In the genomic region with DNA sequence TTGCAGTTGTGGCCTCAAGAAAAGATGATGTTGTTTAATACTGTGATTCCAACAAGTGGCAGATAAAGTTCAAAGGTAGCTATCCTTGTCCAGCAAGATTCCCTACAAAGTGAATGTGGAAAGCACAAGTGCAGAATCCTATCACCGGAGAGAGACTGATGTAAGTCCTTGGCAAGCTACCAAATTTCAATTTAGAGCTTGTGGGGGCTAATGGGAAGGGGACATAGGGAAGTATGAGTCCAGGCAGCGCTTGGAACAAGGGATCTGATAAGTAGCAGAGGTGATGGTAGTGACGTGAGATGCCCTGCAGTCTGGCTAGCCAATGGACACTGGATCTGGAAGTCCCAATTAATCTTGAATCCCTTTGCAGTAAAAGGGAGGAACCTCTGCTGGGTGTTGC, we compare ENCODE assay signal across 18 cellular contexts.
"Had no signal": no experiment of that assay in that cellular context is flagged by ENCODE, and none has a peak within 500 bp of the region (broad histone marks: within the 10 kb centered on the region; RNA-seq: fewer than 3 reads in every experiment).

No MANE protein-coding gene starts in this region.

- H3K27ac ChIP-seq: esophagus squamous epithelium, heart right ventricle, left ventricle myocardium inferior, prostate gland, right atrium auricular region, tibial artery had no signal

- H3K4me3 ChIP-seq: esophagus squamous epithelium, heart right ventricle, left ventricle myocardium inferior, prostate gland, right atrium auricular region, tibial artery had no signal

- ATAC-seq: activated CD8-positive, alpha-beta memory T cell treated with anti-CD3 and anti-CD28 coated beads, Interleukin-2, amount 10 ng/mL, durations not matched to agents 7 days and 5 days; effector memory CD8-positive, alpha-beta T cell; heart right ventricle had no signal

- H3K27me3 ChIP-seq: esophagus squamous epithelium, heart right ventricle, right atrium auricular region, tibial artery had no signal

- H3K4me1 ChIP-seq: esophagus squamous epithelium, prostate gland, right atrium auricular region, tibial artery had no signal

- DNase-seq: activated CD4-positive, alpha-beta memory T cell treated with anti-CD3 and anti-CD28 coated beads, Interleukin-2, amount 10 ng/mL, durations not matched to agents 7 days and 5 days; activated CD4-positive, alpha-beta T cell treated with anti-CD3 and anti-CD28 coated beads for 48 hours; activated CD4-positive, CD25-positive, alpha-beta regulatory T cell; activated CD8-positive, alpha-beta memory T cell treated with anti-CD3 and anti-CD28 coated beads, Interleukin-2, amount 10 ng/mL, durations not matched to agents 7 days and 5 days; activated naive CD4-positive, alpha-beta T cell; activated naive CD8-positive, alpha-beta T cell treated with anti-CD3 and anti-CD28 coated beads for 36 hours; amniotic stem cell; effector memory CD8-positive, alpha-beta T cell; esophagus squamous epithelium; heart right ventricle; left ventricle myocardium inferior; mammary epithelial cell; occipital lobe; stimulated activated CD4-positive, alpha-beta T cell treated with anti-CD3 and anti-CD28 coated beads, Interleukin-2, amount 100 ng/mL, for 24 hours; stimulated activated naive CD4-positive, alpha-beta T cell treated with Interleukin-2 at 50 U/mL for 16 hours; tibial artery had no signal

- H3K36me3 ChIP-seq: esophagus squamous epithelium, heart right ventricle, left ventricle myocardium inferior, prostate gland, right atrium auricular region, tibial artery had no signal

- H3K9me3 ChIP-seq: esophagus squamous epithelium, heart right ventricle, left ventricle myocardium inferior, prostate gland, right atrium auricular region, tibial artery had no signal
